In genomic region chr19:28578786-28579505, GRCh38 we compare ENCODE assay signal across 18 cellular contexts.
DNase-seq lines count a peak whose midpoint lies in the region; ATAC-seq, FAIRE-seq and TF ChIP-seq lines count a peak whose summit lies in the region.
"Had no signal": no experiment of that assay in that cellular context is flagged by ENCODE, and none has a peak within 500 bp of the region (broad histone marks: within the 10 kb centered on the region; RNA-seq: fewer than 3 reads in every experiment).

No MANE protein-coding gene starts in this region.

- H4K8ac ChIP-seq in mesendoderm (ENCODE audit: low read depth, low read length): no peak overlapping the region

- no peak for TF ChIP-seq POLR2A in K562 (conservative IDR thresholded peaks at IDR 0.05)

- H3K9ac ChIP-seq in K562 (ENCODE audit: insufficient read depth in 1 of 2, low read depth in 2 of 2, low read length in 2 of 2): no peak overlapping the region
- H3K9ac ChIP-seq in mesendoderm (ENCODE audit: low read length): no peak overlapping the region
- H3K9ac ChIP-seq: GM23248 had no signal

- no peak overlapping the region for H2AK5ac ChIP-seq in mesendoderm (ENCODE audit: low read length)

- H3K4me1 Mint-ChIP-seq in activated T-helper 2 cell treated with anti-CD3 and anti-CD28 coated beads, Interferon-gamma antibody, Interleukin-2, Interleukin-4, amounts not matched to agents 10 μg/mL and 5 μg/mL and 100 μg/mL, durations not matched to agents 14 hours and 24 hours and 36 hours (ENCODE audit: low read depth): no peaks in the 10 kb centered on the region
- H3K4me1 Mint-ChIP-seq: CD14-positive monocyte; CD8-positive, alpha-beta memory T cell had no signal

- H3K4me2 ChIP-seq in K562 (ENCODE audit: insufficient read depth, low read length) (no peak overlapping the region), mesendoderm (ENCODE audit: low read length) (no peak overlapping the region)

- H3K23ac ChIP-seq in mesendoderm (ENCODE audit: low read length): peak overlapping the region; percentile 45

- H3K36me3 ChIP-seq in K562 (ENCODE audit: control insufficient read depth, insufficient read depth, low read length) (no peaks in the 10 kb centered on the region), mesendoderm (ENCODE audit: control insufficient read depth, insufficient read depth, low read length) (no peaks in the 10 kb centered on the region), thymus (ENCODE audit: control insufficient read depth, insufficient read depth) (no peaks in the 10 kb centered on the region)

- intact Hi-C loops in K562 (cut with micrococcal nuclease): no loop called here
- intact Hi-C loops in activated T-helper 2 cell treated with anti-CD3 and anti-CD28 coated beads, Interferon-gamma antibody, Interleukin-2, Interleukin-4, amounts not matched to agents 10 μg/mL and 5 μg/mL and 100 μg/mL, durations not matched to agents 14 hours and 24 hours and 36 hours (cut with micrococcal nuclease): no loop called here

- no peaks in the 10 kb centered on the region for H3K79me1 ChIP-seq in mesendoderm (ENCODE audit: low read length)

- H3K27me3 Mint-ChIP-seq in activated T-helper 2 cell treated with anti-CD3 and anti-CD28 coated beads, Interferon-gamma antibody, Interleukin-2, Interleukin-4, amounts not matched to agents 10 μg/mL and 5 μg/mL and 100 μg/mL, durations not matched to agents 14 hours and 24 hours and 36 hours (ENCODE audit: low read depth): no peaks in the 10 kb centered on the region
- H3K27me3 Mint-ChIP-seq: CD8-positive, alpha-beta memory T cell had no signal

- H2BK15ac ChIP-seq in mesendoderm (replicated peaks; ENCODE audit: low read depth): no peak overlapping the region

- no peak overlapping the region for H3K27ac ChIP-seq in K562 (ENCODE audit: extremely low read depth, low read depth, low read length)
- no peak overlapping the region for H3K27ac ChIP-seq in mesendoderm (ENCODE audit: low read depth, low read length)
- peak overlapping the region; percentile 33 for H3K27ac ChIP-seq in thymus (ENCODE audit: low read depth)
- H3K27ac ChIP-seq: GM23248 had no signal

- no peak for TF ChIP-seq RAD21 in K562 (CRISPR knock-in tag; conservative IDR thresholded peaks at IDR 0.05 in 1 of 2, IDR thresholded peaks at IDR 0.05 in 1 of 2)

- no peak overlapping the region for H4K5ac ChIP-seq in mesendoderm (ENCODE audit: low read length)

- no peaks in the 10 kb centered on the region for H3K36me3 Mint-ChIP-seq in activated T-helper 2 cell treated with anti-CD3 and anti-CD28 coated beads, Interferon-gamma antibody, Interleukin-2, Interleukin-4, amounts not matched to agents 10 μg/mL and 5 μg/mL and 100 μg/mL, durations not matched to agents 14 hours and 24 hours and 36 hours (ENCODE audit: low read depth)
- H3K36me3 Mint-ChIP-seq: CD14-positive monocyte; CD8-positive, alpha-beta memory T cell had no signal

- no peaks in the 10 kb centered on the region for H3K9me3 Mint-ChIP-seq in activated T-helper 2 cell treated with anti-CD3 and anti-CD28 coated beads, Interferon-gamma antibody, Interleukin-2, Interleukin-4, amounts not matched to agents 10 μg/mL and 5 μg/mL and 100 μg/mL, durations not matched to agents 14 hours and 24 hours and 36 hours

- H3K27ac Mint-ChIP-seq in activated T-helper 2 cell treated with anti-CD3 and anti-CD28 coated beads, Interferon-gamma antibody, Interleukin-2, Interleukin-4, amounts not matched to agents 10 μg/mL and 5 μg/mL and 100 μg/mL, durations not matched to agents 14 hours and 24 hours and 36 hours: no peak overlapping the region
- H3K27ac Mint-ChIP-seq: CD14-positive monocyte had no signal

- H3K79me2 ChIP-seq in K562 (ENCODE audit: control insufficient read depth, insufficient read depth, low read length): no peaks in the 10 kb centered on the region
- H3K79me2 ChIP-seq in mesendoderm (ENCODE audit: control insufficient read depth, insufficient read depth, low read length): no peaks in the 10 kb centered on the region

- CTCF ChIA-PET in K562 (lab: Yijun Ruan, JAX; ENCODE audit: low intra/inter-chr PET ratio): no interaction called here

- DNase-seq in EL (peak; percentile 7), K562 (ENCODE audit: extremely low read depth in 1 of 4, low spot score in 3 of 4) (peak in 2 of 4 experiments; percentile 54 to 67), mesendoderm (peak; percentile 35)
- DNase-seq in activated T-helper 2 cell treated with anti-CD3 and anti-CD28 coated beads, Interferon-gamma antibody, Interleukin-2, Interleukin-4, amounts not matched to agents 10 μg/mL and 5 μg/mL and 100 μg/mL, durations not matched to agents 14 hours and 24 hours and 36 hours (ENCODE audit: low spot score): no peak
- DNase-seq: Caco-2; CD8-positive, alpha-beta memory T cell; DND-41; GM23248; KBM-7 had no signal

- H3K4ac ChIP-seq in mesendoderm (ENCODE audit: low read depth, low read length): no peak overlapping the region

- H3K4me3 Mint-ChIP-seq in activated T-helper 2 cell treated with anti-CD3 and anti-CD28 coated beads, Interferon-gamma antibody, Interleukin-2, Interleukin-4, amounts not matched to agents 10 μg/mL and 5 μg/mL and 100 μg/mL, durations not matched to agents 14 hours and 24 hours and 36 hours (ENCODE audit: low read depth): no peak overlapping the region
- H3K4me3 Mint-ChIP-seq: CD14-positive monocyte; CD8-positive, alpha-beta memory T cell had no signal

- no peak overlapping the region for H2BK5ac ChIP-seq in mesendoderm (ENCODE audit: low read length)

- no peak for TF ChIP-seq CTCF in K562 (IDR thresholded peaks at IDR 0.05 in 2 of 3, conservative IDR thresholded peaks at IDR 0.05 in 1 of 3; ENCODE audit: insufficient read depth in 2 of 3, low read depth in 1 of 3, low read length in 3 of 3)

- H3K56ac ChIP-seq in mesendoderm (ENCODE audit: low read length): no peak overlapping the region

- no peak overlapping the region for H3K18ac ChIP-seq in mesendoderm (ENCODE audit: low read length)

- 44% methylated on average over 6 of the region's 6 CpGs for WGBS in K562 (ENCODE audit: insufficient coverage, low coverage, missing lambda C conversion rate)
- WGBS in mesendoderm (ENCODE audit: extremely low coverage, insufficient coverage, low lambda C conversion rate): no CpG with 5 or more reads among the region's 6 CpGs
- 95% methylated on average over 6 of the region's 6 CpGs for WGBS in thymus

- H3K27me3 ChIP-seq in K562 (ENCODE audit: control insufficient read depth in 2 of 2, insufficient read depth in 2 of 2, low read length in 2 of 2) (no peaks in the 10 kb centered on the region), mesendoderm (ENCODE audit: insufficient read depth, low read length, poor library complexity) (no peaks in the 10 kb centered on the region), thymus (ENCODE audit: control insufficient read depth, insufficient read depth) (no peaks in the 10 kb centered on the region)

- BruUV-seq in K562 (replicated peaks; lab: Mats Ljungman, UMichigan): no TSS peak

- no peak for FAIRE-seq in K562 (lab: Jason Lieb, UNC)
- FAIRE-seq: G401.6, GM12891, H54 had no signal

- no peak for TF ChIP-seq EP300 in K562 (IDR thresholded peaks at IDR 0.05; ENCODE audit: low read length)

- H2AFZ ChIP-seq in K562 (ENCODE audit: low read depth, low read length): no peak overlapping the region
- H2AFZ ChIP-seq: GM23248 had no signal

- peaks cover 8 to 30% of the 10 kb centered on the region in 2 experiments; a peak in 4 of 5 replicates for H3K4me1 ChIP-seq in K562 (replicated peaks in 1 of 2; ENCODE audit: control insufficient read depth in 2 of 2, insufficient read depth in 2 of 2, low read length in 2 of 2)
- H3K4me1 ChIP-seq in mesendoderm (ENCODE audit: control insufficient read depth, low read depth, low read length): peaks cover 7% of the 10 kb centered on the region
- peaks cover 59% of the 10 kb centered on the region for H3K4me1 ChIP-seq in thymus (ENCODE audit: control insufficient read depth, insufficient read depth, low read length)
- H3K4me1 ChIP-seq: Caco-2 had no signal

- H3K4me3 ChIP-seq in K562: no peak overlapping the region
- no peak overlapping the region for H3K4me3 ChIP-seq in mesendoderm (ENCODE audit: low read length)
- no peak overlapping the region for H3K4me3 ChIP-seq in thymus (ENCODE audit: low read length)
- H3K4me3 ChIP-seq: GM23248 had no signal

- ATAC-seq in K562 (no peak), HG03565 (IDR thresholded peaks at IDR 0.05; ENCODE audit: unreplicated experiment) (no peak), GM21576 (IDR thresholded peaks at IDR 0.05; ENCODE audit: unreplicated experiment) (no peak), HG02678 (IDR thresholded peaks at IDR 0.05; ENCODE audit: unreplicated experiment) (no peak)
- ATAC-seq: HCT116 had no signal

- H4K20me1 ChIP-seq in K562 (replicated peaks; ENCODE audit: control insufficient read depth, insufficient read depth, low read length): no peaks in the 10 kb centered on the region

- POLR2A ChIA-PET in K562 (lab: Yijun Ruan, JAX): interaction anchor here (0.6 to 1.7 kb wide), 4 partner anchors 9 to 36 kb away, joined by 3 to 4 read pairs (median 3); no protein-coding TSS in a partner anchor

- H3K9me3 ChIP-seq in K562 (replicated peaks; ENCODE audit: control insufficient read depth, insufficient read depth, low read depth, low read length) (no peaks in the 10 kb centered on the region), thymus (ENCODE audit: control insufficient read depth) (peaks cover 1% of the 10 kb centered on the region)
- H3K9me3 ChIP-seq: Caco-2 had no signal

- in situ Hi-C loops in K562 (cut with MboI): no loop called here

- no peak overlapping the region for H2BK120ac ChIP-seq in mesendoderm (ENCODE audit: low read depth, low read length)

- H3K9me1 ChIP-seq in K562 (ENCODE audit: control insufficient read depth, insufficient read depth, low read length): no peaks in the 10 kb centered on the region

TF ChIP-seq in K562, 482 proteins besides CTCF, POLR2A, EP300 and RAD21 (continues in another document):
- TF ChIP-seq FOXO4 (CRISPR knock-in tag; IDR thresholded peaks at IDR 0.05): no peak
- TF ChIP-seq RAD51 (IDR thresholded peaks at IDR 0.05; ENCODE audit: borderline replicate concordance, low read depth): peak; percentile 72
- no peak for TF ChIP-seq ZNF644 (tag; IDR thresholded peaks at IDR 0.05; ENCODE audit: low read depth)
- no peak for TF ChIP-seq MEIS2 (IDR thresholded peaks at IDR 0.05; ENCODE audit: partially characterized antibody)
- TF ChIP-seq ZNF282 (CRISPR knock-in tag; IDR thresholded peaks at IDR 0.05): no peak
